In genomic region chrX:31743004-31743403, GRCh38 we compare ENCODE assay signal across 31 cellular contexts.
"Had no signal": no experiment of that assay in that cellular context is flagged by ENCODE, and none has a peak within 500 bp of the region (broad histone marks: within the 10 kb centered on the region; RNA-seq: fewer than 3 reads in every experiment).

No MANE protein-coding gene starts in this region.

- H3K9me3 Mint-ChIP-seq: activated CD4-positive, alpha-beta T cell treated with anti-CD3 and anti-CD28 coated beads, Interleukin-2, amount 10 ng/mL, durations not matched to agents 24 days and 14 days; activated naive CD4-positive, alpha-beta T cell treated with anti-CD3 and anti-CD28 coated beads, Interleukin-2, amount 50 U/mL, for 24 hours; activated naive CD8-positive, alpha-beta T cell treated with anti-CD3 and anti-CD28 coated beads, Interleukin-2, amount 50 U/mL, for 24 hours; activated T-helper 1 cell treated with anti-CD3 and anti-CD28 coated beads, Interleukin-12 subunit alpha, Interleukin-12 subunit beta, Interleukin-2, Interleukin-4 antibody, amounts not matched to agents 30 ng/mL and 10 ng/mL and 1 ng/mL, durations not matched to agents 14 hours and 24 hours and 36 hours; activated T-helper 2 cell treated with anti-CD3 and anti-CD28 coated beads, Interferon-gamma antibody, Interleukin-2, Interleukin-4, amounts not matched to agents 10 μg/mL and 5 μg/mL and 100 μg/mL, durations not matched to agents 14 hours and 24 hours and 36 hours; dendritic cell treated with granulocyte-macrophage colony-stimulating factor and Interleukin-4, amounts not matched to agents 40 ng/mL and 50 ng/mL, for 4 days had no signal

- H3K27me3 Mint-ChIP-seq: activated CD4-positive, alpha-beta memory T cell treated with anti-CD3 and anti-CD28 coated beads for 36 hours; activated CD4-positive, alpha-beta T cell treated with anti-CD3 and anti-CD28 coated beads for 36 hours; activated CD4-positive, alpha-beta T cell treated with anti-CD3 and anti-CD28 coated beads, Interleukin-2, amount 10 ng/mL, durations not matched to agents 24 days and 14 days; activated CD8-positive, alpha-beta memory T cell treated with anti-CD3 and anti-CD28 coated beads, Interleukin-2, amount 10 ng/mL, durations not matched to agents 7 days and 5 days; activated naive CD4-positive, alpha-beta T cell treated with anti-CD3 and anti-CD28 coated beads, Interleukin-2, amount 50 U/mL, for 24 hours; activated naive CD8-positive, alpha-beta T cell treated with anti-CD3 and anti-CD28 coated beads for 36 hours; activated naive CD8-positive, alpha-beta T cell treated with anti-CD3 and anti-CD28 coated beads, Interleukin-2, amount 50 U/mL, for 24 hours; central memory CD8-positive, alpha-beta T cell; dendritic cell treated with granulocyte-macrophage colony-stimulating factor and Interleukin-4, amounts not matched to agents 40 ng/mL and 50 ng/mL, for 4 days had no signal

- H3K4me1 ChIP-seq: adrenal gland had no signal

- ATAC-seq: activated CD4-positive, alpha-beta T cell treated with anti-CD3 and anti-CD28 coated beads for 36 hours; activated CD8-positive, alpha-beta memory T cell treated with anti-CD3 and anti-CD28 coated beads, Interleukin-2, amount 10 ng/mL, durations not matched to agents 7 days and 5 days; activated CD8-positive, alpha-beta T cell treated with anti-CD3 and anti-CD28 coated beads, Interleukin-2, amount 10 ng/mL, durations not matched to agents 7 days and 5 days; activated naive CD8-positive, alpha-beta T cell treated with anti-CD3 and anti-CD28 coated beads, Interleukin-2, amount 50 U/mL, for 24 hours; esophagus mucosa had no signal

- H3K36me3 Mint-ChIP-seq: activated CD4-positive, alpha-beta memory T cell treated with anti-CD3 and anti-CD28 coated beads for 36 hours; activated CD8-positive, alpha-beta memory T cell treated with anti-CD3 and anti-CD28 coated beads, Interleukin-2, amount 10 ng/mL, durations not matched to agents 7 days and 5 days; activated naive CD4-positive, alpha-beta T cell treated with anti-CD3 and anti-CD28 coated beads, Interleukin-2, amount 50 U/mL, for 24 hours; activated naive CD8-positive, alpha-beta T cell treated with anti-CD3 and anti-CD28 coated beads for 36 hours had no signal

- H3K36me3 ChIP-seq: adrenal gland, brain microvascular endothelial cell had no signal

- H3K4me3 Mint-ChIP-seq: activated CD4-positive, alpha-beta memory T cell treated with anti-CD3 and anti-CD28 coated beads for 36 hours; activated CD4-positive, alpha-beta T cell treated with anti-CD3 and anti-CD28 coated beads for 36 hours; activated CD4-positive, alpha-beta T cell treated with anti-CD3 and anti-CD28 coated beads, Interleukin-2, amount 10 ng/mL, durations not matched to agents 24 days and 14 days; activated CD8-positive, alpha-beta memory T cell treated with anti-CD3 and anti-CD28 coated beads, Interleukin-2, amount 10 ng/mL, durations not matched to agents 7 days and 5 days; activated CD8-positive, alpha-beta T cell treated with anti-CD3 and anti-CD28 coated beads, Interleukin-2, amount 10 ng/mL, durations not matched to agents 7 days and 5 days; activated naive CD4-positive, alpha-beta T cell treated with anti-CD3 and anti-CD28 coated beads for 36 hours; activated naive CD4-positive, alpha-beta T cell treated with anti-CD3 and anti-CD28 coated beads, Interleukin-2, amount 50 U/mL, for 24 hours; activated naive CD8-positive, alpha-beta T cell treated with anti-CD3 and anti-CD28 coated beads for 36 hours; activated naive CD8-positive, alpha-beta T cell treated with anti-CD3 and anti-CD28 coated beads, Interleukin-2, amount 50 U/mL, for 24 hours; activated T-helper 1 cell treated with anti-CD3 and anti-CD28 coated beads, Interleukin-12 subunit alpha, Interleukin-12 subunit beta, Interleukin-2, Interleukin-4 antibody, amounts not matched to agents 30 ng/mL and 10 ng/mL and 1 ng/mL, durations not matched to agents 14 hours and 24 hours and 36 hours; central memory CD8-positive, alpha-beta T cell; dendritic cell treated with granulocyte-macrophage colony-stimulating factor and Interleukin-4, amounts not matched to agents 40 ng/mL and 50 ng/mL, for 4 days; endodermal cell had no signal

- H3K9me3 ChIP-seq: adrenal gland had no signal

- H3K27ac ChIP-seq: adrenal gland, brain microvascular endothelial cell, coronary artery, dorsolateral prefrontal cortex had no signal

- H3K27me3 ChIP-seq: adrenal gland, brain microvascular endothelial cell had no signal

- DNase-seq: activated CD4-positive, alpha-beta memory T cell treated with anti-CD3 and anti-CD28 coated beads for 36 hours; activated CD4-positive, alpha-beta T cell treated with anti-CD3 and anti-CD28 coated beads for 36 hours; activated CD4-positive, alpha-beta T cell treated with anti-CD3 and anti-CD28 coated beads, Interleukin-2, amount 10 ng/mL, durations not matched to agents 24 days and 14 days; activated CD4-positive, CD25-positive, alpha-beta regulatory T cell; activated CD4-positive, CD25-positive, alpha-beta regulatory T cell treated with anti-CD3 and anti-CD28 coated beads, Interleukin-2, amount 50 U/mL, for 72 hours; activated CD8-positive, alpha-beta memory T cell treated with anti-CD3 and anti-CD28 coated beads, Interleukin-2, amount 10 ng/mL, durations not matched to agents 7 days and 5 days; activated CD8-positive, alpha-beta memory T cell treated with anti-CD3 and anti-CD28 coated beads, Interleukin-2, amount 50 U/mL, for 4 hours; activated CD8-positive, alpha-beta T cell treated with anti-CD3 and anti-CD28 coated beads, Interleukin-2, amount 10 ng/mL, durations not matched to agents 7 days and 5 days; activated effector memory CD4-positive, alpha-beta T cell treated with anti-CD3 and anti-CD28 coated beads, Interleukin-2, amount 50 U/mL, for 16 hours; activated naive CD4-positive, alpha-beta T cell treated with anti-CD3 and anti-CD28 coated beads for 36 hours; activated naive CD8-positive, alpha-beta T cell treated with anti-CD3 and anti-CD28 coated beads for 36 hours; activated naive CD8-positive, alpha-beta T cell treated with anti-CD3 and anti-CD28 coated beads, Interleukin-2, amount 50 U/mL, for 24 hours; activated T-cell treated with anti-CD3 and anti-CD28 coated beads, Interleukin-2, amount 50 U/mL, for 1 hour; activated T-cell treated with anti-CD3 and anti-CD28 coated beads, Interleukin-2, amount 50 U/mL, for 48 hours; adrenal gland; amygdala; aorta; brain microvascular endothelial cell; dorsolateral prefrontal cortex; effector memory CD4-positive, alpha-beta T cell; endodermal cell; foreskin fibroblast; head of caudate nucleus; hippocampal formation had no signal

- H3K4me1 Mint-ChIP-seq: activated CD4-positive, alpha-beta T cell treated with anti-CD3 and anti-CD28 coated beads for 36 hours; activated CD4-positive, alpha-beta T cell treated with anti-CD3 and anti-CD28 coated beads, Interleukin-2, amount 10 ng/mL, durations not matched to agents 24 days and 14 days; activated CD8-positive, alpha-beta memory T cell treated with anti-CD3 and anti-CD28 coated beads, Interleukin-2, amount 10 ng/mL, durations not matched to agents 7 days and 5 days; activated naive CD4-positive, alpha-beta T cell treated with anti-CD3 and anti-CD28 coated beads, Interleukin-2, amount 50 U/mL, for 24 hours; activated naive CD8-positive, alpha-beta T cell treated with anti-CD3 and anti-CD28 coated beads for 36 hours; activated naive CD8-positive, alpha-beta T cell treated with anti-CD3 and anti-CD28 coated beads, Interleukin-2, amount 50 U/mL, for 24 hours; central memory CD8-positive, alpha-beta T cell had no signal

- H3K27ac Mint-ChIP-seq: activated CD4-positive, alpha-beta memory T cell treated with anti-CD3 and anti-CD28 coated beads for 36 hours; activated CD4-positive, alpha-beta T cell treated with anti-CD3 and anti-CD28 coated beads for 36 hours; activated CD4-positive, alpha-beta T cell treated with anti-CD3 and anti-CD28 coated beads, Interleukin-2, amount 10 ng/mL, durations not matched to agents 24 days and 14 days; activated CD8-positive, alpha-beta memory T cell treated with anti-CD3 and anti-CD28 coated beads, Interleukin-2, amount 10 ng/mL, durations not matched to agents 7 days and 5 days; activated CD8-positive, alpha-beta T cell treated with anti-CD3 and anti-CD28 coated beads, Interleukin-2, amount 10 ng/mL, durations not matched to agents 7 days and 5 days; activated naive CD4-positive, alpha-beta T cell treated with anti-CD3 and anti-CD28 coated beads for 36 hours; activated naive CD4-positive, alpha-beta T cell treated with anti-CD3 and anti-CD28 coated beads, Interleukin-2, amount 50 U/mL, for 24 hours; activated naive CD8-positive, alpha-beta T cell treated with anti-CD3 and anti-CD28 coated beads for 36 hours; activated naive CD8-positive, alpha-beta T cell treated with anti-CD3 and anti-CD28 coated beads, Interleukin-2, amount 50 U/mL, for 24 hours; activated T-helper 1 cell treated with anti-CD3 and anti-CD28 coated beads, Interleukin-12 subunit alpha, Interleukin-12 subunit beta, Interleukin-2, Interleukin-4 antibody, amounts not matched to agents 30 ng/mL and 10 ng/mL and 1 ng/mL, durations not matched to agents 14 hours and 24 hours and 36 hours; activated T-helper 2 cell treated with anti-CD3 and anti-CD28 coated beads, Interferon-gamma antibody, Interleukin-2, Interleukin-4, amounts not matched to agents 10 μg/mL and 5 μg/mL and 100 μg/mL, durations not matched to agents 14 hours and 24 hours and 36 hours; dendritic cell treated with granulocyte-macrophage colony-stimulating factor and Interleukin-4, amounts not matched to agents 40 ng/mL and 50 ng/mL, for 4 days; endodermal cell had no signal

- H3K4me3 ChIP-seq: adrenal gland, coronary artery, dorsolateral prefrontal cortex had no signal
